ENCODE assay signal across 18 cellular contexts in the genomic region with DNA sequence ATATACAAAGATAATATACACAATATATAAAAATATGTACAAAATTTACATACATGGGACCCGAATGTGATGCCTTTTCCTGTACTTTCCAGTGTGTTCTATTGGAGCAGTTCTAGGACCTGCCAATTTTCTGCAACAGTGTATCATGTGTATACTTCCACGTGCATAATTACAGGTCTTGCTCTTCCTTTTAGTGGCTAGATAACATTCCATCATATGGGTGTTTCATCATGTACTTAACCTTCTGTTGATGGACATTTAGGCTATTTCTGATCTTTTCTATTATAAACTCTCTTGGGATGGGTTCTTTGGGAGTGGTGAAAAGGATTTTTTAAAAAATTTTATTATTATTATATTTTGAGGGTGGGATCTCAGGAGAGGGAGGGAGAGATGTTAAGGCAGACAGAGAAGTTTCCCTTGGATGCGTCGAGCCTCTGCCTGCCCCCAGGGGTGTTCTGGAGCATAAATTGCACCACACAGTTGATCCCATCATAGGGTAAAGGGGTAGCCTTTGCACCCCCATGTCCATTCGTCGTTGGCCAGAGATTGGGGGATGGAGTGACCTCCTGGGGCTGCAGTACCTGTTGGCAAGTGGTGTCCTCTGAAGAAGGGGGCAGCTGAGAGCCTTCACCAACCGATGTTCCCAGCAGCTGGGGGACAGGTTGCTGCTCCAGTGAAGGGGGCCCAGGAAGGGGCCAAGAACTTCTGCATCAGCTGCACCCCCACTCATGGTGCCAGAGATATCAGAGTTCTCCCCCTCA.
DNase-seq lines count a peak whose midpoint lies in the region; ATAC-seq and TF ChIP-seq lines count a peak whose summit lies in the region.
"Had no signal": no experiment of that assay in that cellular context is flagged by ENCODE, and none has a peak within 500 bp of the region (broad histone marks: within the 10 kb centered on the region; RNA-seq: fewer than 3 reads in every experiment).

No MANE protein-coding gene starts in this region.

- intact Hi-C loops in activated CD4-positive, alpha-beta memory T cell treated with anti-CD3 and anti-CD28 coated beads for 36 hours (cut with micrococcal nuclease) = loop anchor here (5.0 kb wide), 3 partner anchors 68 to 203 kb away; no protein-coding TSS in a partner anchor
- intact Hi-C loops in sciatic nerve (cut with DNase I) = no loop called here

- no peaks in the 10 kb centered on the region for H3K36me3 Mint-ChIP-seq in activated CD4-positive, alpha-beta memory T cell treated with anti-CD3 and anti-CD28 coated beads, Interleukin-2, amount 10 ng/mL, durations not matched to agents 7 days and 5 days (ENCODE audit: low read depth)
- H3K36me3 Mint-ChIP-seq in activated CD4-positive, alpha-beta memory T cell treated with anti-CD3 and anti-CD28 coated beads for 36 hours = no peaks in the 10 kb centered on the region
- H3K36me3 Mint-ChIP-seq: CD14-positive monocyte; CD4-positive, alpha-beta memory T cell; IgD-negative memory B cell had no signal

- H3K27me3 Mint-ChIP-seq in activated CD4-positive, alpha-beta memory T cell treated with anti-CD3 and anti-CD28 coated beads, Interleukin-2, amount 10 ng/mL, durations not matched to agents 7 days and 5 days = peaks cover 84% of the 10 kb centered on the region
- peaks cover 30% of the 10 kb centered on the region for H3K27me3 Mint-ChIP-seq in activated CD4-positive, alpha-beta memory T cell treated with anti-CD3 and anti-CD28 coated beads for 36 hours

- H3K27ac Mint-ChIP-seq in activated CD4-positive, alpha-beta memory T cell treated with anti-CD3 and anti-CD28 coated beads, Interleukin-2, amount 10 ng/mL, durations not matched to agents 7 days and 5 days = no peak overlapping the region
- H3K27ac Mint-ChIP-seq in activated CD4-positive, alpha-beta memory T cell treated with anti-CD3 and anti-CD28 coated beads for 36 hours = no peak overlapping the region
- H3K27ac Mint-ChIP-seq: CD4-positive, alpha-beta memory T cell; IgD-negative memory B cell had no signal

- no peak for TF ChIP-seq CTCF in coronary artery (IDR thresholded peaks at IDR 0.05)

- H3K9me3 Mint-ChIP-seq in activated CD4-positive, alpha-beta memory T cell treated with anti-CD3 and anti-CD28 coated beads, Interleukin-2, amount 10 ng/mL, durations not matched to agents 7 days and 5 days = no peaks in the 10 kb centered on the region
- no peaks in the 10 kb centered on the region for H3K9me3 Mint-ChIP-seq in activated CD4-positive, alpha-beta memory T cell treated with anti-CD3 and anti-CD28 coated beads for 36 hours
- H3K9me3 Mint-ChIP-seq: CD14-positive monocyte; CD4-positive, alpha-beta memory T cell; IgD-negative memory B cell had no signal

- H3K27ac ChIP-seq in Karpas-422 (ENCODE audit: low read length) = peak overlapping the region; percentile 62
- no peak overlapping the region for H3K27ac ChIP-seq in coronary artery
- H3K27ac ChIP-seq: BLaER1 had no signal

- peak; percentile 0 for DNase-seq in activated CD4-positive, alpha-beta memory T cell treated with anti-CD3 and anti-CD28 coated beads, Interleukin-2, amount 10 ng/mL, durations not matched to agents 7 days and 5 days
- no peak for DNase-seq in activated CD4-positive, alpha-beta memory T cell treated with anti-CD3 and anti-CD28 coated beads for 36 hours
- no peak for DNase-seq in Karpas-422
- peak; percentile 19 for DNase-seq in coronary artery (ENCODE audit: low spot score)
- DNase-seq in sciatic nerve (ENCODE audit: low spot score) = peak; percentile 12
- no peak for DNase-seq in D341Med (ENCODE audit: low spot score)
- DNase-seq: 8988T; CD4-positive, alpha-beta memory T cell; DMS79 treated with DMSO at 0.1 percent for 48 hours; GF-D8; GOT3; H7 had no signal

- peaks cover 11% of the 10 kb centered on the region; the same call in 1 of the 2 replicates for H3K36me3 ChIP-seq in Karpas-422 (ENCODE audit: insufficient read depth, low read length)
- H3K36me3 ChIP-seq: BLaER1 had no signal

- peak overlapping the region; percentile 27; the same call in 1 of the 2 replicates for H3K9ac ChIP-seq in Karpas-422 (ENCODE audit: low read length)
- H3K9ac ChIP-seq: BLaER1 had no signal

- H3K9me2 ChIP-seq in Karpas-422 (replicated peaks; ENCODE audit: insufficient read depth, low read length) = no peaks in the 10 kb centered on the region

- peaks cover 37% of the 10 kb centered on the region for H3K4me1 Mint-ChIP-seq in activated CD4-positive, alpha-beta memory T cell treated with anti-CD3 and anti-CD28 coated beads, Interleukin-2, amount 10 ng/mL, durations not matched to agents 7 days and 5 days
- peaks cover 34% of the 10 kb centered on the region for H3K4me1 Mint-ChIP-seq in activated CD4-positive, alpha-beta memory T cell treated with anti-CD3 and anti-CD28 coated beads for 36 hours (ENCODE audit: low read depth)

- H3K4me3 ChIP-seq in Karpas-422 (ENCODE audit: low read length) = no peak overlapping the region
- H3K4me3 ChIP-seq in coronary artery = no peak overlapping the region
- H3K4me3 ChIP-seq: BLaER1 had no signal

- H3K4me1 ChIP-seq in Karpas-422 (ENCODE audit: low read length) = peaks cover 81% of the 10 kb centered on the region

- H3K79me2 ChIP-seq in Karpas-422 (ENCODE audit: low read length) = peaks cover 75% of the 10 kb centered on the region

- CTCF ChIA-PET in activated CD4-positive, alpha-beta memory T cell treated with anti-CD3 and anti-CD28 coated beads, Interleukin-2, amount 10 ng/mL, durations not matched to agents 7 days and 5 days (lab: Charles Lee) = no interaction called here
- CTCF ChIA-PET in activated CD4-positive, alpha-beta memory T cell treated with anti-CD3 and anti-CD28 coated beads for 36 hours (lab: Charles Lee) = interaction anchor here (1.4 kb wide), 1 partner anchor 41 kb away, joined by 3 read pairs; no protein-coding TSS in a partner anchor

- no peaks in the 10 kb centered on the region for H3K27me3 ChIP-seq in Karpas-422 (ENCODE audit: low read length)

- H2AFZ ChIP-seq in Karpas-422 (ENCODE audit: low read length) = no peak overlapping the region

- H3K4me2 ChIP-seq in Karpas-422 (ENCODE audit: low read depth, low read length, poor library complexity, severe bottlenecking) = no peak overlapping the region
- H3K4me2 ChIP-seq: BLaER1 had no signal

- H4K20me1 ChIP-seq in Karpas-422 (ENCODE audit: insufficient read depth, low read depth, low read length) = no peaks in the 10 kb centered on the region

- POLR2A ChIA-PET in activated CD4-positive, alpha-beta memory T cell treated with anti-CD3 and anti-CD28 coated beads, Interleukin-2, amount 10 ng/mL, durations not matched to agents 7 days and 5 days (lab: Charles Lee) = interaction anchor here (0.6 kb wide), 1 partner anchor 791 kb away, joined by 3 read pairs; no protein-coding TSS in a partner anchor
- POLR2A ChIA-PET in activated CD4-positive, alpha-beta memory T cell treated with anti-CD3 and anti-CD28 coated beads for 36 hours (lab: Charles Lee) = no interaction called here

- no peak overlapping the region for H3K4me3 Mint-ChIP-seq in activated CD4-positive, alpha-beta memory T cell treated with anti-CD3 and anti-CD28 coated beads, Interleukin-2, amount 10 ng/mL, durations not matched to agents 7 days and 5 days
- no peak overlapping the region for H3K4me3 Mint-ChIP-seq in activated CD4-positive, alpha-beta memory T cell treated with anti-CD3 and anti-CD28 coated beads for 36 hours
- H3K4me3 Mint-ChIP-seq: CD4-positive, alpha-beta memory T cell; IgD-negative memory B cell had no signal

- ATAC-seq in sciatic nerve = no peak
- no peak for ATAC-seq in GM18520 (IDR thresholded peaks at IDR 0.05; ENCODE audit: unreplicated experiment)
- no peak for ATAC-seq in GM18909 (IDR thresholded peaks at IDR 0.05; ENCODE audit: poor library complexity, unreplicated experiment)
- ATAC-seq: HepG2 had no signal

- no peaks in the 10 kb centered on the region for H3K9me3 ChIP-seq in Karpas-422 (ENCODE audit: low read length)
- H3K9me3 ChIP-seq: BLaER1 had no signal

Comparison
In these comparisons a context has a peak if more than half of its experiments do, and no peak if none do; other contexts are left out.
1. DNase-seq: peak in activated CD4-positive, alpha-beta memory T cell treated with anti-CD3 and anti-CD28 coated beads, Interleukin-2, amount 10 ng/mL, durations not matched to agents 7 days and 5 days (single experiment), coronary artery (single experiment) and sciatic nerve (single experiment); none in activated CD4-positive, alpha-beta memory T cell treated with anti-CD3 and anti-CD28 coated beads for 36 hours (single experiment), Karpas-422 (single experiment) and D341Med (single experiment).